Comparison of ENCODE assay signal across 11 cellular contexts in the genomic region with DNA sequence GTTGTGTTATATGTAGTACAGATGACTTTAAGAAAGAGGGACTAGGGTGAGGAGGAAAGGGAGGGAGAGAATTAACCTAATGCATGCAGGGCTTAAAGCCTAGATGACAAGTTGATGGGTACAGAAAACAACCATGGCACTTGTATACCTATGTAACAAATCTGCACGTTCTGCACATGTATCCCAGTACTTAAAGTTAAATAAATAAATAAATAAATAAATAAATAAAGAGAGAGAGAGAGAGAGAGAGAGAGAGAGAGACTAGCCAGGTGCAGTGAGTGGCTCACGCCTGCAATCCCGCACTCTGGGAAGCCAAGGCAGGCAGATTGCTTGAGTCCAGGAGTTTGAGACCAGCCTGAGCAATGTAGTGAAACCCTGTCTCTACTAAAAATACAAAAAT.
"Had no signal": no experiment of that assay in that cellular context is flagged by ENCODE, and none has a peak within 500 bp of the region (broad histone marks: within the 10 kb centered on the region; RNA-seq: fewer than 3 reads in every experiment).

No MANE protein-coding gene starts in this region.

- H3K4me2 ChIP-seq: GM23338 had no signal

- H3K4me3 ChIP-seq: GM23248, GM23338, HAP-1 had no signal

- FAIRE-seq: H1, H54 had no signal

- H2AFZ ChIP-seq: GM23248, GM23338 had no signal

- DNase-seq: GM23248, GOT3, H7, H9, HCEC 1CT, HFFc6 had no signal

- ATAC-seq: GM23338, HCT116 had no signal

- H3K4me1 ChIP-seq: HAP-1 had no signal

- H3K9me3 ChIP-seq: HAP-1 had no signal

- H3K36me3 ChIP-seq: HAP-1 had no signal
